In genomic region chr7:18820981-18821380, GRCh38 we compare ENCODE assay signal across 8 cellular contexts.
"Had no signal": no experiment of that assay in that cellular context is flagged by ENCODE, and none has a peak within 500 bp of the region (broad histone marks: within the 10 kb centered on the region; RNA-seq: fewer than 3 reads in every experiment).

No MANE protein-coding gene starts in this region.

- H3K4me3 Mint-ChIP-seq: HFFc6 had no signal

- DNase-seq: GOT3, H7, HFFc6, IMR-90, KG1 had no signal

- H3K4me3 ChIP-seq: HAP-1, K562 had no signal

- H3K36me3 ChIP-seq: HAP-1 had no signal

- H3K9me3 Mint-ChIP-seq: HFFc6 had no signal

- H3K4me1 ChIP-seq: HAP-1 had no signal

- H3K27ac Mint-ChIP-seq: HFFc6 had no signal

- ATAC-seq: HCT116, K562 had no signal
